ENCODE assay signal across 8 cellular contexts in the genomic region with DNA sequence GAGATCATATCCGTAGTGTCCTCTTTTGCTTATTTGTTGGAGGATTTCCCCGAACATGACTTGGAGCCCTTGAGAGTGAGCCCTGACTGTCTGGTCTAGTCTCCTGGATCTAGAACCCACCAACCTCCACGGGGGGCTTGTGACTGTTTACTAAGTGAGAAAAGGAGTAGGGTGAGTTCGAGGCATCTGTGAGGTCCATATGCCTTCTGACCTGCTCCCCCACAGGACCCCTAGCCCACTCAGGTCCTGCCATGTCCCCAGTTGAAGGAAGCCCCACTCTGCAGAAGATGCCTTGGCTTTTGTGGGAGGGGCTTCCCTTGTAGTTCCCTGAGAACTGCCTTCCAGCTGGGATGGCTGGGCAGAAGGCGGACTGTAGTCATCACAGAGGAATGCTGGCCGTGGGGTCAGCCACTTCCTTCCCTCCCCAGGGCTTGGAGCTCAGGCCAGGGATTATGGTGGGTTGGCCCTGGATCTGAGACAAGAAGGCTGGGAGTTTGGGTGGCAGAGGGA. TPM values are rescaled to one million over a fixed set of nuclear protein-coding genes. Genes with fewer than 3 reads are reported as not detected.
DNase-seq lines count a peak whose midpoint lies in the region; ATAC-seq and TF ChIP-seq lines count a peak whose summit lies in the region.

No MANE protein-coding gene starts in this region.

- no peaks in the 10 kb centered on the region for H3K36me3 ChIP-seq in left lung

- no peaks in the 10 kb centered on the region for H3K9me3 ChIP-seq in left lung

- H3K4me1 ChIP-seq in left lung, result peaks cover 15 to 79% of the 10 kb centered on the region in 2 donors

- H3K27me3 ChIP-seq in left lung, result no peaks in the 10 kb centered on the region

- peak overlapping the region; percentile 67 for H3K4me3 ChIP-seq in choroid plexus epithelial cell (ENCODE audit: low read depth, low read length)
- H3K4me3 ChIP-seq in left lung, result peak overlapping the region; percentile 65 to 73

- ATAC-seq in left lung, result peak; percentile 3
- ATAC-seq in HG02642 (IDR thresholded peaks at IDR 0.05; ENCODE audit: poor library complexity, unreplicated experiment), result no peak
- ATAC-seq in HG03175 (IDR thresholded peaks at IDR 0.05; ENCODE audit: unreplicated experiment), result no peak

- peak overlapping the region; percentile 95 to 99 for H3K27ac ChIP-seq in left lung
- H3K27ac ChIP-seq in substantia nigra (ENCODE audit: low read depth, low read length, poor library complexity, severe bottlenecking), result peak overlapping the region; percentile 49

- TF ChIP-seq CTCF in choroid plexus epithelial cell (conservative IDR thresholded peaks at IDR 0.05; ENCODE audit: low read depth, low read length) (no peak), left lung (IDR thresholded peaks at IDR 0.05) (no peak)

- peak; percentile 97 for DNase-seq in ELR (ENCODE audit: low read depth)
- peak; percentile 46 for DNase-seq in NCI-H69 (lab: John Stamatoyannopoulos, UW)
- peak; percentile 89 for DNase-seq in choroid plexus epithelial cell (ENCODE audit: low read depth)
- peak; percentile 67 to 79 for DNase-seq in left lung
- DNase-seq in substantia nigra (lab: John Stamatoyannopoulos, UW), result peak in 1 of 49 donors; percentile 24
- DNase-seq in NCI-H2227 treated with DMSO at 0.1 percent for 48 hours (lab: John Stamatoyannopoulos, UW), result no peak

- intact Hi-C loops in left lung (cut with DNase I), result no loop called here

RNA-seq across cellular contexts. Expression of a gene that starts 7.0 kb away (rescaled TPM):
- total RNA-seq in left lung, result 10 to 100 TPM; 41.4 to 93.3 TPM

RNA-seq across cellular contexts. Expression of a gene that starts 45.8 kb away (rescaled TPM):
- not detected for total RNA-seq in left lung

RNA-seq across cellular contexts. Expression of a gene that starts 59.2 kb away (rescaled TPM):
- 10 to 100 TPM; 35.3 to 39.9 TPM for total RNA-seq in left lung
